ENCODE assay signal across 18 cellular contexts in the genomic region with DNA sequence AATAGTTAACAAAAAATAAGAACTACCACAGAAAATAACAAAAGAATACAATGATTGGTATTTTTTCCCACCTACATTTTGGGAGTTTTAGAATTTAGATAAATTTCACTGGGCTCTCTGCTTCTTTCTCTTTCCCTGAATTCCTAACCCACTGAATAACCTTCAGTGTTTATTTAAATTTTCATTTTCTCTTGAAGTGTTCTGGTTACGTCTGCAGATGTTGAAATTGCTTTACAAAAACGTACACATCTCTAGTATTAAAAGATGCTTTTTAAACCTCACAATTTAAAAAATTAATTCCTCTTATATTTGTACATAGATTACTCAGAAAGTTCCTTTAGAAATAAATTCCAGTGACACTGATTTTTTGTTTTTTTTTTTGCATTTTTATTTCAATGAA.
DNase-seq lines count a peak whose midpoint lies in the region; ATAC-seq lines count a peak whose summit lies in the region.
"Had no signal": no experiment of that assay in that cellular context is flagged by ENCODE, and none has a peak within 500 bp of the region (broad histone marks: within the 10 kb centered on the region; RNA-seq: fewer than 3 reads in every experiment).

No MANE protein-coding gene starts in this region.

- no peak for ATAC-seq in GM21423 (IDR thresholded peaks at IDR 0.05; ENCODE audit: unreplicated experiment)
- ATAC-seq in activated T-cell treated with anti-CD3 and anti-CD28 coated beads, Interleukin-2, amount 50 U/mL, for 4 hours, result no peak
- ATAC-seq: GM12878, HCT116 had no signal

- peak; percentile 21 for DNase-seq in HCEC 1CT
- DNase-seq in dedifferentiated amniotic fluid mesenchymal stem cell (ENCODE audit: extremely low spot score), result peak; percentile 22
- DNase-seq in iris pigment epithelial cell (ENCODE audit: low read depth), result peak; percentile 15
- DNase-seq in globus pallidus (ENCODE audit: low spot score), result no peak
- no peak for DNase-seq in GM19238 (ENCODE audit: insufficient read length, low spot score)
- DNase-seq in activated T-cell treated with anti-CD3 and anti-CD28 coated beads, Interleukin-2, amount 50 U/mL, for 4 hours, result no peak
- DNase-seq: ACHN; AML-193; CD4-positive, alpha-beta T cell; DMS79 treated with DMSO at 0.1 percent for 48 hours; EL; GM23248; HFFc6; KBM-7 had no signal

- no peaks in the 10 kb centered on the region for H3K27me3 Mint-ChIP-seq in activated T-cell treated with anti-CD3 and anti-CD28 coated beads, Interleukin-2, amount 50 U/mL, for 4 hours (ENCODE audit: low read depth)

- no peak overlapping the region for H3K4me3 Mint-ChIP-seq in activated T-cell treated with anti-CD3 and anti-CD28 coated beads, Interleukin-2, amount 50 U/mL, for 4 hours
- H3K4me3 Mint-ChIP-seq: CD4-positive, alpha-beta T cell; HFFc6; IgD-negative memory B cell had no signal

- no peaks in the 10 kb centered on the region for H3K36me3 Mint-ChIP-seq in activated T-cell treated with anti-CD3 and anti-CD28 coated beads, Interleukin-2, amount 50 U/mL, for 4 hours (ENCODE audit: insufficient read depth)
- H3K36me3 Mint-ChIP-seq: IgD-negative memory B cell had no signal

- H3K9me3 Mint-ChIP-seq in activated T-cell treated with anti-CD3 and anti-CD28 coated beads, Interleukin-2, amount 50 U/mL, for 4 hours, result no peaks in the 10 kb centered on the region
- H3K9me3 Mint-ChIP-seq: CD4-positive, alpha-beta T cell; HFFc6; IgD-negative memory B cell had no signal

- no peaks in the 10 kb centered on the region for H3K4me1 Mint-ChIP-seq in activated T-cell treated with anti-CD3 and anti-CD28 coated beads, Interleukin-2, amount 50 U/mL, for 4 hours (ENCODE audit: low read depth)
- H3K4me1 Mint-ChIP-seq: IgD-negative memory B cell had no signal

Comparison
In these comparisons a context has a peak if more than half of its experiments do, and no peak if none do; other contexts are left out.
1. DNase-seq: peak in HCEC 1CT (single experiment), dedifferentiated amniotic fluid mesenchymal stem cell (single experiment) and iris pigment epithelial cell (single experiment); none in globus pallidus (single experiment), GM19238 (single experiment) and activated T-cell treated with anti-CD3 and anti-CD28 coated beads, Interleukin-2, amount 50 U/mL, for 4 hours (single experiment).